ENCODE assay signal across 12 cellular contexts in the genomic region with DNA sequence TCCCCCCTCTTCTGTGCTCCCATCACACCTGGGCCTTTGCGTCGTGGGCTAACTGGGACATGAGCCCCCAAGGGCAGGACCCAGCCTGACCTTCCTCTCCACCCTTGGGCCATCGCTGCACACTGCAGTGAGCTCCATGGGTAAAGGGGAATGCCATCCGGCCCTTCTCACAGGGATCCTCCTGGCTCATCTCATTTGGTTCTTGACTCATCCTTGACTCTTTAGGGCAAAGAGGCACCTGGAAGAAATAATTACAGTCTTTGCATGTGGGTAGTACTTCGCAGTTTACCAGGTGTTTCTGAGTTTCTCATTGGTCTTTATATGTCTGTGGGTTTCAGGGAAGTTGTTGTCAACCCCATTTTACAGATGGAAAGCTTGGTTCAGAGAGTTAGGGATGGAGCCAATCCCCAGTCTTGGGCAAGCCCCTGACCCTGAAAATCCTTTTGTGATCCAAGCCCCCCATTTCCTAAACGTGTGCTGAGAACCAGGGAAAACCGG. TPM values are rescaled to one million over a fixed set of nuclear protein-coding genes. Genes with fewer than 3 reads are reported as not detected.
DNase-seq lines count a peak whose midpoint lies in the region; ATAC-seq, FAIRE-seq and TF ChIP-seq lines count a peak whose summit lies in the region.
"Had no signal": no experiment of that assay in that cellular context is flagged by ENCODE, and none has a peak within 500 bp of the region (broad histone marks: within the 10 kb centered on the region; RNA-seq: fewer than 3 reads in every experiment).

No MANE protein-coding gene starts in this region.

- in situ Hi-C loops in transverse colon (cut with MboI; ENCODE audit: low pct_ligation_motif_present in 1 of 4, low pct_unique_long_range_greater_than_20kb in 1 of 4, low sequenced_read_pairs in 3 of 4): no loop called here

- H3K9me3 ChIP-seq in CD4-positive, alpha-beta T cell (ENCODE audit: control insufficient read depth, low read length): no peaks in the 10 kb centered on the region
- no peaks in the 10 kb centered on the region for H3K9me3 ChIP-seq in naive thymus-derived CD4-positive, alpha-beta T cell (ENCODE audit: control insufficient read depth in 2 of 3, low read length in 3 of 3)
- H3K9me3 ChIP-seq in transverse colon (no peaks in the 10 kb centered on the region), small intestine (ENCODE audit: control insufficient read depth, low read depth) (no peaks in the 10 kb centered on the region)
- H3K9me3 ChIP-seq: adrenal gland, right atrium auricular region, SK-N-SH had no signal

- TF ChIP-seq EP300 in transverse colon (IDR thresholded peaks at IDR 0.05; ENCODE audit: low read depth): no peak

- TF ChIP-seq CTCF in CD4-positive, alpha-beta T cell (IDR thresholded peaks at IDR 0.05): no peak
- TF ChIP-seq CTCF in GM12875 (IDR thresholded peaks at IDR 0.05; ENCODE audit: borderline replicate concordance, insufficient read depth, low read depth, low read length): no peak
- no peak for TF ChIP-seq CTCF in transverse colon (IDR thresholded peaks at IDR 0.05)

- ATAC-seq in CD4-positive, alpha-beta T cell (ENCODE audit: poor library complexity): no peak
- no peak for ATAC-seq in activated CD8-positive, alpha-beta T cell treated with anti-CD3 and anti-CD28 coated beads, Interleukin-2, amount 10 ng/mL, durations not matched to agents 7 days and 5 days
- ATAC-seq in naive thymus-derived CD4-positive, alpha-beta T cell: no peak
- ATAC-seq in HG02610 (IDR thresholded peaks at IDR 0.05; ENCODE audit: unreplicated experiment): no peak

- intact Hi-C loops in CD4-positive, alpha-beta T cell (cut with DNase I, micrococcal nuclease): loop anchor here (1.0 to 2.0 kb wide), 5 partner anchors 14 to 64 kb away; no protein-coding TSS in a partner anchor
- intact Hi-C loops in naive thymus-derived CD4-positive, alpha-beta T cell (cut with micrococcal nuclease): loop anchor here (1.0 to 2.0 kb wide), 7 partner anchors 9 to 63 kb away; a partner anchor contains a TSS
- intact Hi-C loops in transverse colon (cut with DNase I; ENCODE audit: low total_unique reads): no loop called here

- DNase-seq in CD4-positive, alpha-beta T cell: no peak
- no peak for DNase-seq in activated CD8-positive, alpha-beta T cell treated with anti-CD3 and anti-CD28 coated beads, Interleukin-2, amount 10 ng/mL, durations not matched to agents 7 days and 5 days
- no peak for DNase-seq in naive thymus-derived CD4-positive, alpha-beta T cell
- DNase-seq in transverse colon (no peak), small intestine (no peak)
- DNase-seq: adrenal gland, Kasumi-1, NCI-H2029 treated with DMSO at 0.1 percent for 48 hours had no signal

- H3K27ac ChIP-seq in CD4-positive, alpha-beta T cell (ENCODE audit: low read depth, low read length): peak overlapping the region; percentile 78
- peak overlapping the region; percentile 81 for H3K27ac ChIP-seq in naive thymus-derived CD4-positive, alpha-beta T cell (ENCODE audit: low read depth, low read length)
- H3K27ac ChIP-seq in transverse colon (peak overlapping the region in 2 of 4 donors; percentile 63 to 78), small intestine (ENCODE audit: low read depth in 1 of 2, low read length in 1 of 2) (peak overlapping the region in 1 of 2 donors; percentile 77)
- H3K27ac ChIP-seq: adrenal gland, right atrium auricular region had no signal

- peak overlapping the region; percentile 76 for H3K4me3 Mint-ChIP-seq in CD4-positive, alpha-beta T cell
- H3K4me3 Mint-ChIP-seq in activated CD8-positive, alpha-beta T cell treated with anti-CD3 and anti-CD28 coated beads, Interleukin-2, amount 10 ng/mL, durations not matched to agents 7 days and 5 days: peak overlapping the region; percentile 50
- H3K4me3 Mint-ChIP-seq in naive thymus-derived CD4-positive, alpha-beta T cell: peak overlapping the region; percentile 63 to 80 (median 75)

- no peaks in the 10 kb centered on the region for H3K27me3 Mint-ChIP-seq in CD4-positive, alpha-beta T cell
- no peaks in the 10 kb centered on the region for H3K27me3 Mint-ChIP-seq in activated CD8-positive, alpha-beta T cell treated with anti-CD3 and anti-CD28 coated beads, Interleukin-2, amount 10 ng/mL, durations not matched to agents 7 days and 5 days (ENCODE audit: low read depth)
- H3K27me3 Mint-ChIP-seq in naive thymus-derived CD4-positive, alpha-beta T cell: peaks cover 0 to 11% (median 0%) of the 10 kb centered on the region in 5 donors

- no peak for FAIRE-seq in small intestine (lab: Jason Lieb, UNC)

- POLR2A ChIA-PET in CD4-positive, alpha-beta T cell (lab: Charles Lee): interaction anchor here (0.9 to 7.2 kb wide), 16 partner anchors 11 to 121 kb away, joined by 3 to 267 read pairs (median 8); a partner anchor contains a TSS
- POLR2A ChIA-PET in activated CD8-positive, alpha-beta T cell treated with anti-CD3 and anti-CD28 coated beads, Interleukin-2, amount 10 ng/mL, durations not matched to agents 7 days and 5 days (lab: Charles Lee): interaction anchor here (0.7 to 3.3 kb wide), 11 partner anchors 19 to 340 kb away, joined by 3 to 32 read pairs (median 4); a partner anchor contains a TSS
- POLR2A ChIA-PET in naive thymus-derived CD4-positive, alpha-beta T cell (lab: Charles Lee): interaction anchor here (1.3 to 7.5 kb wide), 11 partner anchors 10 to 73 kb away, joined by 3 to 261 read pairs (median 18); a partner anchor contains a TSS

- peak overlapping the region; percentile 97 for H3K27ac Mint-ChIP-seq in CD4-positive, alpha-beta T cell
- H3K27ac Mint-ChIP-seq in activated CD8-positive, alpha-beta T cell treated with anti-CD3 and anti-CD28 coated beads, Interleukin-2, amount 10 ng/mL, durations not matched to agents 7 days and 5 days: peak overlapping the region; percentile 12
- peak overlapping the region; percentile 63 to 98 (median 96) for H3K27ac Mint-ChIP-seq in naive thymus-derived CD4-positive, alpha-beta T cell

- CTCF ChIA-PET in CD4-positive, alpha-beta T cell (lab: Charles Lee): interaction anchor here (1.5 to 5.6 kb wide), 3 partner anchors 16 to 63 kb away, joined by 13 to 58 read pairs (median 17); no protein-coding TSS in a partner anchor
- CTCF ChIA-PET in activated CD8-positive, alpha-beta T cell treated with anti-CD3 and anti-CD28 coated beads, Interleukin-2, amount 10 ng/mL, durations not matched to agents 7 days and 5 days (lab: Charles Lee): interaction anchor here (1.0 to 5.5 kb wide), 9 partner anchors 16 to 122 kb away, joined by 3 to 121 read pairs (median 8); no protein-coding TSS in a partner anchor
- CTCF ChIA-PET in naive thymus-derived CD4-positive, alpha-beta T cell (lab: Charles Lee): interaction anchor here (0.6 to 6.9 kb wide), 7 partner anchors 12 to 73 kb away, joined by 3 to 71 read pairs (median 13); a partner anchor contains a TSS

- H3K9me3 Mint-ChIP-seq in CD4-positive, alpha-beta T cell: no peaks in the 10 kb centered on the region
- no peaks in the 10 kb centered on the region for H3K9me3 Mint-ChIP-seq in activated CD8-positive, alpha-beta T cell treated with anti-CD3 and anti-CD28 coated beads, Interleukin-2, amount 10 ng/mL, durations not matched to agents 7 days and 5 days (ENCODE audit: insufficient read depth)
- peaks cover 0 to 2% (median 0%) of the 10 kb centered on the region in 11 donors for H3K9me3 Mint-ChIP-seq in naive thymus-derived CD4-positive, alpha-beta T cell

- no peaks in the 10 kb centered on the region for H3K36me3 Mint-ChIP-seq in CD4-positive, alpha-beta T cell (ENCODE audit: low read depth)
- H3K36me3 Mint-ChIP-seq in activated CD8-positive, alpha-beta T cell treated with anti-CD3 and anti-CD28 coated beads, Interleukin-2, amount 10 ng/mL, durations not matched to agents 7 days and 5 days (ENCODE audit: low read depth): no peaks in the 10 kb centered on the region
- H3K36me3 Mint-ChIP-seq in naive thymus-derived CD4-positive, alpha-beta T cell: peaks cover 0 to 4% (median 0%) of the 10 kb centered on the region in 5 donors

- peaks cover 94% of the 10 kb centered on the region for H3K4me1 Mint-ChIP-seq in CD4-positive, alpha-beta T cell (ENCODE audit: low read depth)
- H3K4me1 Mint-ChIP-seq in activated CD8-positive, alpha-beta T cell treated with anti-CD3 and anti-CD28 coated beads, Interleukin-2, amount 10 ng/mL, durations not matched to agents 7 days and 5 days (ENCODE audit: low read depth): peaks cover 72% of the 10 kb centered on the region
- peaks cover 64 to 97% (median 90%) of the 10 kb centered on the region in 7 donors for H3K4me1 Mint-ChIP-seq in naive thymus-derived CD4-positive, alpha-beta T cell

- no peaks in the 10 kb centered on the region for H3K27me3 ChIP-seq in CD4-positive, alpha-beta T cell (ENCODE audit: control insufficient read depth, insufficient read depth, low read length)
- no peaks in the 10 kb centered on the region for H3K27me3 ChIP-seq in naive thymus-derived CD4-positive, alpha-beta T cell (ENCODE audit: control insufficient read depth in 2 of 2, insufficient read depth in 2 of 2, low read length in 2 of 2)
- H3K27me3 ChIP-seq in transverse colon (no peaks in the 10 kb centered on the region), small intestine (ENCODE audit: control insufficient read depth in 2 of 2, insufficient read depth in 2 of 2, low read length in 2 of 2) (no peaks in the 10 kb centered on the region)

- H3K36me3 ChIP-seq in naive thymus-derived CD4-positive, alpha-beta T cell (ENCODE audit: control insufficient read depth in 2 of 3, insufficient read depth in 3 of 3, low read length in 3 of 3): no peaks in the 10 kb centered on the region
- no peaks in the 10 kb centered on the region for H3K36me3 ChIP-seq in transverse colon
- no peaks in the 10 kb centered on the region for H3K36me3 ChIP-seq in small intestine (ENCODE audit: control insufficient read depth in 2 of 2, insufficient read depth in 2 of 2, low read length in 2 of 2)
- H3K36me3 ChIP-seq: adrenal gland, right atrium auricular region had no signal

- TF ChIP-seq POLR2A in transverse colon (IDR thresholded peaks at IDR 0.05): no peak

- H3K4me1 ChIP-seq in naive thymus-derived CD4-positive, alpha-beta T cell (ENCODE audit: control insufficient read depth in 2 of 2, insufficient read depth in 2 of 2, low read length in 2 of 2): peaks cover 54 to 82% of the 10 kb centered on the region in 2 donors
- H3K4me1 ChIP-seq in transverse colon (peaks cover 0 to 15% (median 12%) of the 10 kb centered on the region in 4 donors), small intestine (ENCODE audit: control insufficient read depth in 2 of 2, insufficient read depth in 1 of 2, low read depth in 1 of 2, low read length in 1 of 2) (no peaks in the 10 kb centered on the region)
- H3K4me1 ChIP-seq: adrenal gland had no signal

- WGBS in transverse colon (ENCODE audit: low coverage in 1 of 2), 2 donors: 82 to 100% methylated on average over 1 to 7 of the region's 7 CpGs
- WGBS in small intestine, 3 donors: 77 to 82% (median 81%) methylated on average over 7 of the region's 7 CpGs

- H3K4me3 ChIP-seq in GM12875 (ENCODE audit: low read depth, low read length) (peak overlapping the region; percentile 50), transverse colon (no peak overlapping the region), small intestine (ENCODE audit: low read depth in 1 of 2, low read length in 2 of 2) (peak overlapping the region in 1 of 2 donors; percentile 51)
- peak overlapping the region; percentile 52 for H3K4me3 ChIP-seq in naive thymus-derived CD4-positive, alpha-beta T cell (ENCODE audit: low read length)

RNA-seq across cellular contexts. Expression of a gene that starts 59.3 kb away (rescaled TPM):
- total RNA-seq in CD4-positive, alpha-beta T cell: 10 to 100 TPM; 89.8 to 90.4 TPM
- 10 to 100 TPM; 31.4 to 34.4 TPM for total RNA-seq in activated CD8-positive, alpha-beta T cell treated with anti-CD3 and anti-CD28 coated beads, Interleukin-2, amount 10 ng/mL, durations not matched to agents 7 days and 5 days
- 10 to 100 TPM; 14.8 to 89.4 (median 34.1) TPM for total RNA-seq in naive thymus-derived CD4-positive, alpha-beta T cell
- polyA plus RNA-seq in naive thymus-derived CD4-positive, alpha-beta T cell: 10 to 100 TPM; 13.0 to 28.3 TPM
- 100 to 1,000 TPM; 174 to 363 (median 253) TPM for total RNA-seq in transverse colon
- polyA plus RNA-seq in small intestine: 100 to 1,000 TPM in 2 of 3 donors, 10 to 100 TPM in 1; 78.1 to 135 (median 115) TPM

Comparison
In these comparisons a context has a peak if more than half of its experiments do, and no peak if none do; other contexts are left out.
1. H3K27ac Mint-ChIP-seq: peak in every context shown above with its lines; median percentile 97 in CD4-positive, alpha-beta T cell; 96 in naive thymus-derived CD4-positive, alpha-beta T cell; 12 in activated CD8-positive, alpha-beta T cell treated with anti-CD3 and anti-CD28 coated beads, Interleukin-2, amount 10 ng/mL, durations not matched to agents 7 days and 5 days.
2. H3K4me3 ChIP-seq: peak in GM12875 (single experiment) and naive thymus-derived CD4-positive, alpha-beta T cell (single experiment); none in transverse colon (0 of 4).
3. Peak in every context shown above with its lines, with median percentiles within 50 percentile points of each other: H3K4me3 Mint-ChIP-seq.